Comparison of ENCODE assay signal across 8 cellular contexts in genomic region chr12:11855993-11856374, GRCh38.
DNase-seq lines count a peak whose midpoint lies in the region; ATAC-seq and TF ChIP-seq lines count a peak whose summit lies in the region.

No MANE protein-coding gene starts in this region.

- no peaks in the 10 kb centered on the region for H3K9me3 ChIP-seq in Peyer's patch

- ATAC-seq in HG03378 (IDR thresholded peaks at IDR 0.05; ENCODE audit: unreplicated experiment) (peak; percentile 43), sciatic nerve (peak; percentile 39)

- intact Hi-C loops in sciatic nerve (cut with DNase I): no loop called here
- intact Hi-C loops in cardiac septum (cut with DNase I): no loop called here

- no peak overlapping the region for H3K4me3 ChIP-seq in Peyer's patch

- peak; percentile 30 for DNase-seq in GM19238 (ENCODE audit: insufficient read length, low spot score)
- peak; percentile 74 for DNase-seq in SIG-M5 (lab: John Stamatoyannopoulos, UW)
- no peak for DNase-seq in sciatic nerve (ENCODE audit: low spot score)
- DNase-seq in GF-D8 (lab: John Stamatoyannopoulos, UW): no peak
- no peak for DNase-seq in Peyer's patch
- DNase-seq in LoVo (ENCODE audit: low spot score): no peak
- no peak for DNase-seq in cardiac septum (ENCODE audit: low spot score)

- H3K36me3 ChIP-seq in Peyer's patch: peaks cover 0 to 23% (median 0%) of the 10 kb centered on the region in 3 donors

- TF ChIP-seq POLR2A in Peyer's patch (IDR thresholded peaks at IDR 0.05): no peak

- H3K27me3 ChIP-seq in Peyer's patch: no peaks in the 10 kb centered on the region

- peak overlapping the region in 1 of 4 donors; percentile 15 for H3K27ac ChIP-seq in Peyer's patch

- no peak for TF ChIP-seq CTCF in Peyer's patch (IDR thresholded peaks at IDR 0.05)

- H3K4me1 ChIP-seq in Peyer's patch: peaks cover 0 to 7% (median 0%) of the 10 kb centered on the region in 4 donors

Comparison
In these comparisons a context has a peak if more than half of its experiments do, and no peak if none do; other contexts are left out.
1. DNase-seq: peak in GM19238 (single experiment) and SIG-M5 (single experiment); none in sciatic nerve (single experiment), GF-D8 (single experiment), Peyer's patch (0 of 3), LoVo (single experiment) and cardiac septum (single experiment).